In genomic region chr10:30027057-30028005, GRCh38 we compare ENCODE assay signal across 8 cellular contexts. TPM values are rescaled to one million over a fixed set of nuclear protein-coding genes. Genes with fewer than 3 reads are reported as not detected.
DNase-seq lines count a peak whose midpoint lies in the region; ATAC-seq and TF ChIP-seq lines count a peak whose summit lies in the region.

No MANE protein-coding gene starts in this region.

- H3K27ac ChIP-seq in CD4-positive, CD25-positive, alpha-beta regulatory T cell (ENCODE audit: insufficient read depth, low read length, poor library complexity, severe bottlenecking): no peak overlapping the region
- H3K27ac ChIP-seq in body of pancreas: peak overlapping the region in 3 of 4 donors; percentile 10 to 64 (median 62)

- peak overlapping the region; percentile 75 to 98 (median 82) for H3K27ac Mint-ChIP-seq in CD4-positive, CD25-positive, alpha-beta regulatory T cell
- peak overlapping the region; percentile 88 for H3K27ac Mint-ChIP-seq in stimulated activated naive CD8-positive, alpha-beta T cell treated with anti-CD3 and anti-CD28 coated beads, Interleukin-15, Interleukin-2, amounts not matched to agents 100 ng/mL and 50 ng/mL, for 24 hours

- intact Hi-C loops in body of pancreas (cut with DNase I): no loop called here
- intact Hi-C loops in mucosa of descending colon (cut with DNase I, micrococcal nuclease): no loop called here

- no peaks in the 10 kb centered on the region for H3K9me3 ChIP-seq in CD4-positive, CD25-positive, alpha-beta regulatory T cell (ENCODE audit: control insufficient read depth in 2 of 2, low read length in 2 of 2)
- H3K9me3 ChIP-seq in body of pancreas (no peaks in the 10 kb centered on the region), mucosa of descending colon (no peaks in the 10 kb centered on the region)

- peaks cover 27% of the 10 kb centered on the region for H3K4me1 ChIP-seq in CD4-positive, CD25-positive, alpha-beta regulatory T cell (ENCODE audit: control insufficient read depth, insufficient read depth, low read length, poor library complexity, severe bottlenecking)
- H3K4me1 ChIP-seq in body of pancreas: peaks cover 27% of the 10 kb centered on the region
- no peaks in the 10 kb centered on the region for H3K4me1 ChIP-seq in mucosa of descending colon (ENCODE audit: low read depth)

- peaks cover 68% of the 10 kb centered on the region for H3K27me3 Mint-ChIP-seq in CD4-positive, CD25-positive, alpha-beta regulatory T cell
- peaks cover 48% of the 10 kb centered on the region for H3K27me3 Mint-ChIP-seq in stimulated activated naive CD8-positive, alpha-beta T cell treated with anti-CD3 and anti-CD28 coated beads, Interleukin-15, Interleukin-2, amounts not matched to agents 100 ng/mL and 50 ng/mL, for 24 hours

- peak overlapping the region; percentile 37 for H3K4me3 ChIP-seq in CD4-positive, CD25-positive, alpha-beta regulatory T cell (ENCODE audit: low read depth, low read length)
- no peak overlapping the region for H3K4me3 ChIP-seq in body of pancreas
- no peak overlapping the region for H3K4me3 ChIP-seq in mucosa of descending colon

- H3K9me3 Mint-ChIP-seq in CD4-positive, CD25-positive, alpha-beta regulatory T cell: peaks cover 0 to 4% (median 0%) of the 10 kb centered on the region in 7 donors
- H3K9me3 Mint-ChIP-seq in stimulated activated naive CD8-positive, alpha-beta T cell treated with anti-CD3 and anti-CD28 coated beads, Interleukin-15, Interleukin-2, amounts not matched to agents 100 ng/mL and 50 ng/mL, for 24 hours: no peaks in the 10 kb centered on the region

- TF ChIP-seq CTCF in body of pancreas (IDR thresholded peaks at IDR 0.05) (peak in 3 of 7 experiments; percentile 4 to 12 (median 8)), mucosa of descending colon (IDR thresholded peaks at IDR 0.05) (no peak)

- peak overlapping the region; percentile 37 to 87 (median 84) for H3K4me3 Mint-ChIP-seq in CD4-positive, CD25-positive, alpha-beta regulatory T cell
- peak overlapping the region; percentile 68 for H3K4me3 Mint-ChIP-seq in stimulated activated naive CD8-positive, alpha-beta T cell treated with anti-CD3 and anti-CD28 coated beads, Interleukin-15, Interleukin-2, amounts not matched to agents 100 ng/mL and 50 ng/mL, for 24 hours

- peak; percentile 98 to 99 for ATAC-seq in CD4-positive, CD25-positive, alpha-beta regulatory T cell (ENCODE audit: low read depth in 2 of 2)
- peak; percentile 91 for ATAC-seq in GM19328 (IDR thresholded peaks at IDR 0.05; ENCODE audit: unreplicated experiment)
- ATAC-seq in HG03457 (IDR thresholded peaks at IDR 0.05; ENCODE audit: unreplicated experiment): peak; percentile 84
- ATAC-seq in body of pancreas: peak; percentile 23
- peak; percentile 89 for ATAC-seq in mucosa of descending colon

- H3K36me3 Mint-ChIP-seq in CD4-positive, CD25-positive, alpha-beta regulatory T cell: no peaks in the 10 kb centered on the region
- H3K36me3 Mint-ChIP-seq in stimulated activated naive CD8-positive, alpha-beta T cell treated with anti-CD3 and anti-CD28 coated beads, Interleukin-15, Interleukin-2, amounts not matched to agents 100 ng/mL and 50 ng/mL, for 24 hours (ENCODE audit: low read depth): no peaks in the 10 kb centered on the region

- DNase-seq in CD4-positive, CD25-positive, alpha-beta regulatory T cell: peak; percentile 65 to 95 (median 91)
- DNase-seq in UCSD-AML1 (lab: John Stamatoyannopoulos, UW; ENCODE audit: unreplicated experiment) (peak; percentile 95), body of pancreas (peak; percentile 36 to 50 (median 44)), mucosa of descending colon (peak; percentile 61 to 85 (median 71)), NCI-H2081 (lab: John Stamatoyannopoulos, UW) (no peak)

- TF ChIP-seq POLR2A in body of pancreas (IDR thresholded peaks at IDR 0.05): no peak

- peaks cover 0 to 48% (median 20%) of the 10 kb centered on the region in 4 donors for H3K4me1 Mint-ChIP-seq in CD4-positive, CD25-positive, alpha-beta regulatory T cell
- H3K4me1 Mint-ChIP-seq in stimulated activated naive CD8-positive, alpha-beta T cell treated with anti-CD3 and anti-CD28 coated beads, Interleukin-15, Interleukin-2, amounts not matched to agents 100 ng/mL and 50 ng/mL, for 24 hours (ENCODE audit: low read depth): peaks cover 43% of the 10 kb centered on the region

- no peaks in the 10 kb centered on the region for H3K36me3 ChIP-seq in CD4-positive, CD25-positive, alpha-beta regulatory T cell (ENCODE audit: control insufficient read depth, insufficient read depth, low read length)
- H3K36me3 ChIP-seq in body of pancreas (replicated peaks in 1 of 2; ENCODE audit: insufficient read depth in 1 of 2, low read depth in 2 of 2): no peaks in the 10 kb centered on the region
- no peaks in the 10 kb centered on the region for H3K36me3 ChIP-seq in mucosa of descending colon (ENCODE audit: low read depth)

- 59 to 70% methylated on average over 32 to 42 of the region's 42 CpGs for WGBS in body of pancreas, 2 donors

- H3K27me3 ChIP-seq in CD4-positive, CD25-positive, alpha-beta regulatory T cell (ENCODE audit: control insufficient read depth, insufficient read depth, low read length): peaks cover 12% of the 10 kb centered on the region
- H3K27me3 ChIP-seq in body of pancreas: no peaks in the 10 kb centered on the region

RNA-seq across cellular contexts. Expression of gene JCAD, which starts 32.1 kb away (rescaled TPM):
- 0.05 TPM for total RNA-seq in CD4-positive, CD25-positive, alpha-beta regulatory T cell
- polyA plus RNA-seq in CD4-positive, CD25-positive, alpha-beta regulatory T cell: not detected
- total RNA-seq in body of pancreas: 10 to 100 TPM; 15.3 to 22.4 TPM
- total RNA-seq in mucosa of descending colon: 100 to 1,000 TPM in 1 of 3 donors, 1 to 10 TPM in 2; 4.9 to 256 (median 9.0) TPM

Comparison
In these comparisons a context has a peak if more than half of its experiments do, and no peak if none do; other contexts are left out.
1. ATAC-seq: peak in every context shown above with its lines; median percentile 98 in CD4-positive, CD25-positive, alpha-beta regulatory T cell; 91 in GM19328; 89 in mucosa of descending colon; 84 in HG03457; 23 in body of pancreas.
2. DNase-seq: peak in CD4-positive, CD25-positive, alpha-beta regulatory T cell (3 of 3), UCSD-AML1 (single experiment), body of pancreas (4 of 4) and mucosa of descending colon (3 of 3); none in NCI-H2081 (0 of 2).